Comparison of ENCODE assay signal across 16 cellular contexts in genomic region chr11:64419818-64420485, GRCh38.
DNase-seq lines count a peak whose midpoint lies in the region; ATAC-seq, FAIRE-seq and TF ChIP-seq lines count a peak whose summit lies in the region.
"Had no signal": no experiment of that assay in that cellular context is flagged by ENCODE, and none has a peak within 500 bp of the region (broad histone marks: within the 10 kb centered on the region; RNA-seq: fewer than 3 reads in every experiment).

No MANE protein-coding gene starts in this region.

- peaks cover 0 to 11% of the 10 kb centered on the region in 2 donors for H3K9me3 ChIP-seq in kidney (ENCODE audit: control insufficient read depth in 1 of 2, low read length in 2 of 2)
- H3K9me3 ChIP-seq in psoas muscle: peaks cover 11% of the 10 kb centered on the region

- no peak overlapping the region for H3K4me3 ChIP-seq in brain microvascular endothelial cell (ENCODE audit: low read depth, low read length)
- no peak overlapping the region for H3K4me3 ChIP-seq in kidney (ENCODE audit: low read length in 2 of 2)
- H3K4me3 ChIP-seq in psoas muscle: no peak overlapping the region

- H3K36me3 ChIP-seq in brain microvascular endothelial cell (replicated peaks): no peaks in the 10 kb centered on the region
- H3K36me3 ChIP-seq in kidney (ENCODE audit: control insufficient read depth in 1 of 2, insufficient read depth in 2 of 2, low read length in 2 of 2): no peaks in the 10 kb centered on the region
- H3K36me3 ChIP-seq in psoas muscle (ENCODE audit: insufficient read depth in 1 of 2, low read depth in 1 of 2): no peaks in the 10 kb centered on the region

- no peak for TF ChIP-seq CTCF in brain microvascular endothelial cell (IDR thresholded peaks at IDR 0.05; ENCODE audit: low read depth, low read length, missing control alignments)
- TF ChIP-seq CTCF in kidney (IDR thresholded peaks at IDR 0.05; ENCODE audit: borderline replicate concordance, extremely low read depth, insufficient read depth): no peak
- TF ChIP-seq CTCF in psoas muscle (IDR thresholded peaks at IDR 0.05): no peak

- WGBS in psoas muscle, 3 donors: 48 to 56% (median 53%) methylated on average over 8 of the region's 8 CpGs

- intact Hi-C loops in kidney (cut with DNase I) (no loop called here), psoas muscle (cut with DNase I) (no loop called here)

- peaks cover 11% of the 10 kb centered on the region for H3K4me1 Mint-ChIP-seq in stimulated activated naive CD8-positive, alpha-beta T cell treated with anti-CD3 and anti-CD28 coated beads, Interleukin-15, amount 100 ng/mL, for 72 hours
- H3K4me1 Mint-ChIP-seq: activated naive CD4-positive, alpha-beta T cell treated with anti-CD3 and anti-CD28 coated beads, Interleukin-2, amount 10 ng/mL, durations not matched to agents 7 days and 5 days had no signal

- FAIRE-seq in kidney (lab: Jason Lieb, UNC): no peak
- FAIRE-seq: endothelial cell of umbilical vein had no signal

- in situ Hi-C loops in brain microvascular endothelial cell (cut with HindIII; ENCODE audit: low pct_ligation_motif_present, low sequenced_read_pairs): no loop called here

- H3K27ac Mint-ChIP-seq in stimulated activated naive CD8-positive, alpha-beta T cell treated with anti-CD3 and anti-CD28 coated beads, Interleukin-15, amount 100 ng/mL, for 72 hours: no peak overlapping the region
- H3K27ac Mint-ChIP-seq: activated naive CD4-positive, alpha-beta T cell treated with anti-CD3 and anti-CD28 coated beads, Interleukin-2, amount 10 ng/mL, durations not matched to agents 7 days and 5 days; T-helper 2 cell treated with Interferon-gamma antibody and Interleukin-4, amounts not matched to agents 5 μg/mL and 100 μg/mL, for 36 hours had no signal

- TF ChIP-seq EP300 in Ishikawa (IDR thresholded peaks at IDR 0.05; ENCODE audit: borderline replicate concordance): no peak

- no peak for ATAC-seq in stimulated activated naive CD8-positive, alpha-beta T cell treated with anti-CD3 and anti-CD28 coated beads, Interleukin-15, amount 100 ng/mL, for 72 hours
- ATAC-seq in psoas muscle: no peak
- ATAC-seq: left lobe of liver; stimulated activated naive CD8-positive, alpha-beta T cell treated with anti-CD3 and anti-CD28 coated beads, Interleukin-15, Interleukin-2, amounts not matched to agents 100 U/mL and 50 U/mL, for 24 hours had no signal

- DNase-seq in EL: peak; percentile 37
- peak; percentile 88 for DNase-seq in brain microvascular endothelial cell
- DNase-seq in kidney: peak; percentile 14
- no peak for DNase-seq in stimulated activated naive CD8-positive, alpha-beta T cell treated with anti-CD3 and anti-CD28 coated beads, Interleukin-15, amount 100 ng/mL, for 72 hours
- no peak for DNase-seq in psoas muscle
- DNase-seq in medulla oblongata (ENCODE audit: extremely low spot score): no peak
- DNase-seq: activated CD8-positive, alpha-beta memory T cell treated with anti-CD3 and anti-CD28 coated beads, Interleukin-2, amount 50 U/mL, for 4 hours; activated naive CD4-positive, alpha-beta T cell treated with anti-CD3 and anti-CD28 coated beads, Interleukin-2, amount 10 ng/mL, durations not matched to agents 7 days and 5 days; NCI-H2081; Right ventricle myocardium superior; stimulated activated naive CD8-positive, alpha-beta T cell treated with anti-CD3 and anti-CD28 coated beads, Interleukin-15, Interleukin-2, amounts not matched to agents 100 U/mL and 50 U/mL, for 24 hours had no signal

- peaks cover 13 to 32% of the 10 kb centered on the region in 2 donors for H3K9me3 Mint-ChIP-seq in stimulated activated naive CD8-positive, alpha-beta T cell treated with anti-CD3 and anti-CD28 coated beads, Interleukin-15, amount 100 ng/mL, for 72 hours

- H3K27me3 ChIP-seq in brain microvascular endothelial cell (replicated peaks) (no peaks in the 10 kb centered on the region), psoas muscle (ENCODE audit: insufficient read depth in 3 of 3, low read length in 2 of 3) (peaks cover 3 to 8% (median 3%) of the 10 kb centered on the region in 3 donors)

- no peak overlapping the region for H3K9ac ChIP-seq in kidney (ENCODE audit: low read length in 2 of 2)

- H3K4me1 ChIP-seq in kidney (ENCODE audit: control insufficient read depth in 1 of 2, insufficient read depth in 1 of 2, low read depth in 1 of 2, low read length in 2 of 2): peaks cover 0 to 3% of the 10 kb centered on the region in 2 donors
- no peaks in the 10 kb centered on the region for H3K4me1 ChIP-seq in psoas muscle

- no peaks in the 10 kb centered on the region for H3K27me3 Mint-ChIP-seq in stimulated activated naive CD8-positive, alpha-beta T cell treated with anti-CD3 and anti-CD28 coated beads, Interleukin-15, amount 100 ng/mL, for 72 hours
- H3K27me3 Mint-ChIP-seq: activated naive CD4-positive, alpha-beta T cell treated with anti-CD3 and anti-CD28 coated beads, Interleukin-2, amount 10 ng/mL, durations not matched to agents 7 days and 5 days had no signal

- no peak overlapping the region for H3K4me3 Mint-ChIP-seq in stimulated activated naive CD8-positive, alpha-beta T cell treated with anti-CD3 and anti-CD28 coated beads, Interleukin-15, amount 100 ng/mL, for 72 hours
- H3K4me3 Mint-ChIP-seq: activated naive CD4-positive, alpha-beta T cell treated with anti-CD3 and anti-CD28 coated beads, Interleukin-2, amount 10 ng/mL, durations not matched to agents 7 days and 5 days; CD14-positive monocyte; T-helper 2 cell treated with Interferon-gamma antibody and Interleukin-4, amounts not matched to agents 5 μg/mL and 100 μg/mL, for 36 hours had no signal

- no peak for TF ChIP-seq RAD21 in Ishikawa (IDR thresholded peaks at IDR 0.05; ENCODE audit: low read depth)

- no peak overlapping the region for H3K27ac ChIP-seq in brain microvascular endothelial cell
- no peak overlapping the region for H3K27ac ChIP-seq in kidney (ENCODE audit: low read depth in 2 of 2, low read length in 2 of 2)
- H3K27ac ChIP-seq in psoas muscle: no peak overlapping the region

TF ChIP-seq in Ishikawa, 13 proteins besides CTCF, POLR2A, EP300 and RAD21:
- TF ChIP-seq NFIC (IDR thresholded peaks at IDR 0.05): peak; percentile 63
- no peak for TF ChIP-seq FOXM1 (IDR thresholded peaks at IDR 0.05; ENCODE audit: borderline replicate concordance, low read depth)

Comparison
In these comparisons a context has a peak if more than half of its experiments do, and no peak if none do; other contexts are left out.
1. DNase-seq: peak in EL (single experiment), brain microvascular endothelial cell (single experiment) and kidney (single experiment); none in stimulated activated naive CD8-positive, alpha-beta T cell treated with anti-CD3 and anti-CD28 coated beads, Interleukin-15, amount 100 ng/mL, for 72 hours (0 of 2), psoas muscle (0 of 2) and medulla oblongata (single experiment).